In genomic region chr6:110139052-110139451, GRCh38 we compare ENCODE assay signal across 25 cellular contexts.
"Had no signal": no experiment of that assay in that cellular context is flagged by ENCODE, and none has a peak within 500 bp of the region (broad histone marks: within the 10 kb centered on the region; RNA-seq: fewer than 3 reads in every experiment).

No MANE protein-coding gene starts in this region.

- H3K27ac ChIP-seq: hepatocyte, lower lobe of right lung, neural progenitor cell, ovary, prostate gland, spleen, suprapubic skin, thoracic aorta, tibial artery, upper lobe of right lung had no signal

- H3K9ac ChIP-seq: neural progenitor cell had no signal

- DNase-seq: islet precursor cell; left ventricle myocardium superior; lower lobe of right lung; mammary epithelial cell; naive B cell; natural killer cell; nephron progenitor cell; ovary; retina; right cardiac atrium; small intestine; spleen; stimulated activated CD4-positive, alpha-beta T cell treated with anti-CD3 and anti-CD28 coated beads, Interleukin-4, amount 100 ng/mL, for 24 hours; stimulated activated naive CD4-positive, alpha-beta T cell; tibial artery; trophoblast cell; upper lobe of right lung had no signal

- H3K36me3 Mint-ChIP-seq: natural killer cell; stimulated activated effector memory CD8-positive, alpha-beta T cell treated with anti-CD3 and anti-CD28 coated beads, Interleukin-12 subunit alpha, Interleukin-12 subunit beta, amount 100 ng/mL, for 72 hours had no signal

- H3K36me3 ChIP-seq: lower lobe of right lung, ovary, prostate gland, spleen, suprapubic skin, thoracic aorta, upper lobe of right lung had no signal

- H3K27me3 ChIP-seq: hepatocyte, neural progenitor cell, ovary, spleen, suprapubic skin, tibial artery, upper lobe of right lung had no signal

- H3K4me3 Mint-ChIP-seq: mesothelial cell of epicardium; naive B cell; natural killer cell; nephron progenitor cell; neural progenitor cell; stimulated activated effector memory CD8-positive, alpha-beta T cell treated with anti-CD3 and anti-CD28 coated beads, Interleukin-12 subunit alpha, Interleukin-12 subunit beta, amount 100 ng/mL, for 72 hours; stimulated activated naive CD8-positive, alpha-beta T cell treated with anti-CD3 and anti-CD28 coated beads, Interleukin-15, Interleukin-2, amounts not matched to agents 100 ng/mL and 50 ng/mL, for 24 hours had no signal

- H3K9me3 Mint-ChIP-seq: natural killer cell; stimulated activated effector memory CD8-positive, alpha-beta T cell treated with anti-CD3 and anti-CD28 coated beads, Interleukin-12 subunit alpha, Interleukin-12 subunit beta, amount 100 ng/mL, for 72 hours; stimulated activated naive CD8-positive, alpha-beta T cell treated with anti-CD3 and anti-CD28 coated beads, Interleukin-15, Interleukin-2, amounts not matched to agents 100 ng/mL and 50 ng/mL, for 24 hours had no signal

- H3K27ac Mint-ChIP-seq: mesothelial cell of epicardium; naive B cell; natural killer cell; nephron progenitor cell; neural progenitor cell; stimulated activated effector memory CD8-positive, alpha-beta T cell treated with anti-CD3 and anti-CD28 coated beads, Interleukin-12 subunit alpha, Interleukin-12 subunit beta, amount 100 ng/mL, for 72 hours; stimulated activated naive CD8-positive, alpha-beta T cell treated with anti-CD3 and anti-CD28 coated beads, Interleukin-15, Interleukin-2, amounts not matched to agents 100 ng/mL and 50 ng/mL, for 24 hours had no signal

- H3K4me2 ChIP-seq: hepatocyte, neural progenitor cell had no signal

- H3K27me3 Mint-ChIP-seq: naive B cell had no signal

- H3K4me3 ChIP-seq: hepatocyte, lower lobe of right lung, neural progenitor cell, ovary, prostate gland, spleen, suprapubic skin, thoracic aorta, tibial artery, upper lobe of right lung had no signal

- H3K9me3 ChIP-seq: lower lobe of right lung, ovary, prostate gland, suprapubic skin, thoracic aorta, upper lobe of right lung had no signal

- H3K4me1 Mint-ChIP-seq: mesothelial cell of epicardium; natural killer cell; nephron progenitor cell; neural progenitor cell; stimulated activated effector memory CD8-positive, alpha-beta T cell treated with anti-CD3 and anti-CD28 coated beads, Interleukin-12 subunit alpha, Interleukin-12 subunit beta, amount 100 ng/mL, for 72 hours had no signal

- H3K4me1 ChIP-seq: lower lobe of right lung, neural progenitor cell, prostate gland, spleen, suprapubic skin, tibial artery, upper lobe of right lung had no signal
